In the genomic region with DNA sequence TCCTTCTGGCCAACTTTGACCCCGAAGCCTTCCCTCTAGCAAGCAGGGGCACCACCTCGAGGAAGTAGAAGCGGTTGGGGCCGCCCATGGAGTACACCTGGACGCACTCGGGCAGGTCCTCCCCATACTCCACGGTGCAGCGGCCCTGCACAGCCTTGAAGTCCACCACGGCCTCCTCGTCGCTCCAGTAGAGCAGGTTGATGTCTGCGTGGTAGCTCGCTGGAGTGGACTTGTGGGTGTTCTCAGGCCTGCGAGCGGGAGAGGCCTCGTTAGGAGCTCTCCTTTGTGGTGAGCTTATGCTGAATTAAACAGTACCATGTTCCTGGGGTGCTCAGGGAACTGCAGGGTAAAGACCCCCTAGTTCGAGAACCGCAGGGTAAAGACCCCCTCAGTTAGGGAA, we compare ENCODE assay signal across 22 cellular contexts. TPM values are rescaled to one million over a fixed set of nuclear protein-coding genes. Genes with fewer than 3 reads are reported as not detected.
DNase-seq lines count a peak whose midpoint lies in the region; ATAC-seq and TF ChIP-seq lines count a peak whose summit lies in the region.
"Had no signal": no experiment of that assay in that cellular context is flagged by ENCODE, and none has a peak within 500 bp of the region (broad histone marks: within the 10 kb centered on the region; RNA-seq: fewer than 3 reads in every experiment).

No MANE protein-coding gene starts in this region.

- peak overlapping the region; percentile 100 for H3K27ac Mint-ChIP-seq in activated naive CD4-positive, alpha-beta T cell treated with anti-CD3 and anti-CD28 coated beads, Interleukin-2, amount 10 ng/mL, durations not matched to agents 7 days and 5 days
- H3K27ac Mint-ChIP-seq in T-helper 17 cell (peak overlapping the region; percentile 92), H9 (no peak overlapping the region)
- peak overlapping the region; percentile 94 to 96 for H3K27ac Mint-ChIP-seq in effector memory CD8-positive, alpha-beta T cell
- H3K27ac Mint-ChIP-seq in stimulated activated naive B cell treated with anti-CD40 and anti-IgM and Interleukin-4, amounts not matched to agents 10 μg/mL and 1 μg/mL and 100 μg/mL, for 72 hours, result peak overlapping the region; percentile 9
- H3K27ac Mint-ChIP-seq: nephron progenitor cell had no signal

- 0 out of 2 replicates have a peak, but pooled peaks cover 2% of the 10 kb centered on the region for H3K79me2 ChIP-seq in H9 (ENCODE audit: insufficient read depth, low read length)

- no peaks in the 10 kb centered on the region for H3K4me1 ChIP-seq in H9 (ENCODE audit: insufficient read depth, low read length)
- H3K4me1 ChIP-seq: gastrocnemius medialis, parathyroid adenoma, right atrium auricular region, thyroid gland had no signal

- TF ChIP-seq CTCF in GM13977 (IDR thresholded peaks at IDR 0.05; ENCODE audit: extremely low read depth, insufficient read depth, missing control alignments) (no peak), H9 (conservative IDR thresholded peaks at IDR 0.05) (no peak)

- no peaks in the 10 kb centered on the region for H3K9me3 Mint-ChIP-seq in activated naive CD4-positive, alpha-beta T cell treated with anti-CD3 and anti-CD28 coated beads, Interleukin-2, amount 10 ng/mL, durations not matched to agents 7 days and 5 days
- H3K9me3 Mint-ChIP-seq in effector memory CD8-positive, alpha-beta T cell, result no peaks in the 10 kb centered on the region
- H3K9me3 Mint-ChIP-seq in stimulated activated naive B cell treated with anti-CD40 and anti-IgM and Interleukin-4, amounts not matched to agents 10 μg/mL and 1 μg/mL and 100 μg/mL, for 72 hours, result no peaks in the 10 kb centered on the region
- H3K9me3 Mint-ChIP-seq in H9, result no peaks in the 10 kb centered on the region
- H3K9me3 Mint-ChIP-seq: nephron progenitor cell had no signal

- no peak overlapping the region for H3K14ac ChIP-seq in H9 (ENCODE audit: insufficient read depth, low read length)

- in situ Hi-C loops in GM13977 (cut with MboI; ENCODE audit: low pct_unique_long_range_greater_than_20kb, low sequenced_read_pairs, unreplicated experiment), result no loop called here

- H4K91ac ChIP-seq in H9 (ENCODE audit: insufficient read length, low read depth, low read length), result no peak overlapping the region

- no peak overlapping the region for H3K56ac ChIP-seq in H9 (ENCODE audit: insufficient read length, low read depth, low read length)

- H3K27me3 ChIP-seq in H9 (ENCODE audit: insufficient read depth, low read length), result no peaks in the 10 kb centered on the region
- H3K27me3 ChIP-seq: gastrocnemius medialis, right atrium auricular region, thyroid gland had no signal

- H4K8ac ChIP-seq in H9 (replicated peaks; ENCODE audit: insufficient read length, low read depth, low read length), result no peak overlapping the region

- H3K18ac ChIP-seq in H9 (ENCODE audit: insufficient read length, low read depth, low read length), result no peak overlapping the region

- H2BK15ac ChIP-seq in H9 (ENCODE audit: low read depth, low read length), result no peak overlapping the region

- CTCF ChIA-PET in activated naive CD4-positive, alpha-beta T cell treated with anti-CD3 and anti-CD28 coated beads, Interleukin-2, amount 10 ng/mL, durations not matched to agents 7 days and 5 days (lab: Charles Lee), result interaction anchor here (1.2 to 1.8 kb wide), 4 partner anchors 29 to 87 kb away, joined by 3 to 8 read pairs (median 4); no protein-coding TSS in a partner anchor

- H3K4me1 Mint-ChIP-seq in activated naive CD4-positive, alpha-beta T cell treated with anti-CD3 and anti-CD28 coated beads, Interleukin-2, amount 10 ng/mL, durations not matched to agents 7 days and 5 days, result peaks cover 52% of the 10 kb centered on the region
- H3K4me1 Mint-ChIP-seq in T-helper 17 cell (peaks cover 25% of the 10 kb centered on the region), H9 (no peaks in the 10 kb centered on the region)
- H3K4me1 Mint-ChIP-seq in effector memory CD8-positive, alpha-beta T cell (ENCODE audit: low read depth in 2 of 2), result peaks cover 12 to 31% of the 10 kb centered on the region in 2 donors
- peaks cover 3 to 5% of the 10 kb centered on the region in 2 donors for H3K4me1 Mint-ChIP-seq in stimulated activated naive B cell treated with anti-CD40 and anti-IgM and Interleukin-4, amounts not matched to agents 10 μg/mL and 1 μg/mL and 100 μg/mL, for 72 hours
- H3K4me1 Mint-ChIP-seq: nephron progenitor cell had no signal

- no peaks in the 10 kb centered on the region for H3K27me3 Mint-ChIP-seq in activated naive CD4-positive, alpha-beta T cell treated with anti-CD3 and anti-CD28 coated beads, Interleukin-2, amount 10 ng/mL, durations not matched to agents 7 days and 5 days
- H3K27me3 Mint-ChIP-seq in T-helper 17 cell (no peaks in the 10 kb centered on the region), H9 (ENCODE audit: low read depth) (no peaks in the 10 kb centered on the region; the same call in 1 of the 2 replicates)
- H3K27me3 Mint-ChIP-seq in effector memory CD8-positive, alpha-beta T cell, result no peaks in the 10 kb centered on the region
- no peaks in the 10 kb centered on the region for H3K27me3 Mint-ChIP-seq in stimulated activated naive B cell treated with anti-CD40 and anti-IgM and Interleukin-4, amounts not matched to agents 10 μg/mL and 1 μg/mL and 100 μg/mL, for 72 hours

- no peaks in the 10 kb centered on the region for H3K79me1 ChIP-seq in H9 (ENCODE audit: insufficient read depth, low read depth, low read length, poor library complexity, severe bottlenecking)

- H3K23me2 ChIP-seq in H9 (ENCODE audit: insufficient read length, low read depth, low read length, poor library complexity, severe bottlenecking), result no peaks in the 10 kb centered on the region

- H2BK12ac ChIP-seq in H9 (ENCODE audit: insufficient read length, low read depth, low read length), result no peak overlapping the region

- H3K9me3 ChIP-seq in T-helper 17 cell (ENCODE audit: control insufficient read depth, low read length, poor library complexity, severe bottlenecking) (no peaks in the 10 kb centered on the region), H9 (ENCODE audit: control insufficient read depth, low read depth, low read length) (no peaks in the 10 kb centered on the region)
- H3K9me3 ChIP-seq: gastrocnemius medialis, right atrium auricular region, thyroid gland had no signal

- H4K20me1 ChIP-seq in H9 (ENCODE audit: control insufficient read depth, insufficient read depth, insufficient read length), result no peaks in the 10 kb centered on the region

- no peak overlapping the region for H3T11ph ChIP-seq in H9 (ENCODE audit: low read length)

- no peak overlapping the region for H3K23ac ChIP-seq in H9 (ENCODE audit: insufficient read length, low read depth, low read length)

- H3K36me3 Mint-ChIP-seq in activated naive CD4-positive, alpha-beta T cell treated with anti-CD3 and anti-CD28 coated beads, Interleukin-2, amount 10 ng/mL, durations not matched to agents 7 days and 5 days, result peaks cover 76% of the 10 kb centered on the region
- H3K36me3 Mint-ChIP-seq in T-helper 17 cell (ENCODE audit: low read depth) (peaks cover 3% of the 10 kb centered on the region), H9 (ENCODE audit: insufficient read depth in 1 of 3, low read depth in 3 of 3) (peaks cover 51 to 100% (median 89%) of the 10 kb centered on the region in 3 experiments; a peak in 6 of 7 replicates)
- H3K36me3 Mint-ChIP-seq in effector memory CD8-positive, alpha-beta T cell (ENCODE audit: insufficient read depth), result peaks cover 66% of the 10 kb centered on the region
- peaks cover 51 to 66% of the 10 kb centered on the region in 2 donors for H3K36me3 Mint-ChIP-seq in stimulated activated naive B cell treated with anti-CD40 and anti-IgM and Interleukin-4, amounts not matched to agents 10 μg/mL and 1 μg/mL and 100 μg/mL, for 72 hours

- H3K27ac ChIP-seq in H9 (ENCODE audit: insufficient read length, low read depth, low read length), result no peak overlapping the region
- H3K27ac ChIP-seq: C4-2B, gastrocnemius medialis, parathyroid adenoma, right atrium auricular region, thyroid gland had no signal

- H4K5ac ChIP-seq in H9 (ENCODE audit: insufficient read length, low read depth, low read length), result no peak overlapping the region

- no peak overlapping the region for H3K9ac ChIP-seq in H9 (ENCODE audit: extremely low read depth, insufficient read length, low read length)
- H3K9ac ChIP-seq: parathyroid adenoma had no signal

- no CpG with 5 or more reads among the region's 18 CpGs for WGBS in H9 (ENCODE audit: extremely low coverage, insufficient read length, low lambda C conversion rate)

- H2AFZ ChIP-seq in H9 (ENCODE audit: low read length), result no peak overlapping the region
- H2AFZ ChIP-seq: parathyroid adenoma had no signal

- H3K4ac ChIP-seq in H9 (ENCODE audit: low read depth, low read length), result no peak overlapping the region

- H3K4me3 Mint-ChIP-seq in activated naive CD4-positive, alpha-beta T cell treated with anti-CD3 and anti-CD28 coated beads, Interleukin-2, amount 10 ng/mL, durations not matched to agents 7 days and 5 days, result peak overlapping the region; percentile 35
- H3K4me3 Mint-ChIP-seq in T-helper 17 cell, result peak overlapping the region; percentile 70
- H3K4me3 Mint-ChIP-seq in effector memory CD8-positive, alpha-beta T cell, result peak overlapping the region; percentile 10 to 75
- H3K4me3 Mint-ChIP-seq in stimulated activated naive B cell treated with anti-CD40 and anti-IgM and Interleukin-4, amounts not matched to agents 10 μg/mL and 1 μg/mL and 100 μg/mL, for 72 hours, result no peak overlapping the region
- no peak overlapping the region for H3K4me3 Mint-ChIP-seq in H9
- H3K4me3 Mint-ChIP-seq: nephron progenitor cell had no signal

- no peak overlapping the region for H2BK120ac ChIP-seq in H9 (ENCODE audit: low read depth, low read length, poor library complexity, severe bottlenecking)

- no peak overlapping the region for H2BK5ac ChIP-seq in H9 (ENCODE audit: insufficient read length, low read length)

- DNase-seq in activated naive CD4-positive, alpha-beta T cell treated with anti-CD3 and anti-CD28 coated beads, Interleukin-2, amount 10 ng/mL, durations not matched to agents 7 days and 5 days, result no peak
- DNase-seq in activated naive CD4-positive, alpha-beta T cell treated with Interleukin-2 at 50 U/mL for 16 hours, result no peak
- DNase-seq in T-helper 17 cell, result no peak
- no peak for DNase-seq in effector memory CD8-positive, alpha-beta T cell
- no peak for DNase-seq in stimulated activated naive B cell treated with anti-CD40 and anti-IgM and Interleukin-4, amounts not matched to agents 10 μg/mL and 1 μg/mL and 100 μg/mL, for 72 hours
- no peak for DNase-seq in CD1c-positive myeloid dendritic cell (ENCODE audit: extremely low spot score)
- DNase-seq in GM13977 (ENCODE audit: low spot score), result no peak
- DNase-seq in H9, result no peak
- DNase-seq: gastrocnemius medialis; hypothalamus; NCI-H1105; NCI-H2081 treated with DMSO at 0.1 percent for 48 hours; NCI-H774; nephron progenitor cell; stimulated activated naive CD8-positive, alpha-beta T cell treated with anti-CD3 and anti-CD28 coated beads, Interleukin-15, Interleukin-2, amounts not matched to agents 100 U/mL and 50 U/mL, for 24 hours; thyroid gland had no signal

- H2BK20ac ChIP-seq in H9 (ENCODE audit: low read depth, low read length, poor library complexity, severe bottlenecking), result no peak overlapping the region

- no peak overlapping the region for H2AK5ac ChIP-seq in H9 (ENCODE audit: insufficient read length, low read length)

- H3K4me2 ChIP-seq in H9 (ENCODE audit: insufficient read depth, insufficient read length, low read length), result no peak overlapping the region

- ATAC-seq in T-helper 17 cell, result no peak
- ATAC-seq in effector memory CD8-positive, alpha-beta T cell (replicated peaks), result no peak
- no peak for ATAC-seq in stimulated activated naive B cell treated with anti-CD40 and anti-IgM and Interleukin-4, amounts not matched to agents 10 μg/mL and 1 μg/mL and 100 μg/mL, for 72 hours (replicated peaks)
- ATAC-seq: gastrocnemius medialis, left lobe of liver, SK-N-SH treated with all-trans-retinoic acid at 6 μM for 48 hours had no signal

RNA-seq across cellular contexts. Expression of gene EIF3G, which starts 22.3 kb away (rescaled TPM):
- 100 to 1,000 TPM; 312 to 322 TPM for total RNA-seq in T-helper 17 cell
- 290 and 296 TPM in 2 replicates for total RNA-seq in H9 (2021)

RNA-seq across cellular contexts. Expression of gene P2RY11, which starts 30.5 kb away (rescaled TPM):
- 10 to 100 TPM; 46.6 to 50.8 TPM for total RNA-seq in T-helper 17 cell
- total RNA-seq in H9 (2021), result 60.6 and 63.7 TPM in 2 replicates

RNA-seq across cellular contexts. Expression of gene PPAN, which starts 35.8 kb away (rescaled TPM):
- 10 to 100 TPM; 79.8 to 87.8 TPM for total RNA-seq in T-helper 17 cell
- 150 and 157 TPM in 2 replicates for total RNA-seq in H9 (2021)

RNA-seq across cellular contexts. Expression of gene ANGPTL6, which starts 39.5 kb away (rescaled TPM):
- 1 to 10 TPM in 1 of 2 donors, under 1 TPM in 1; 0.86 to 2.2 TPM for total RNA-seq in T-helper 17 cell
- 0.18 and 0.26 TPM in 2 replicates for total RNA-seq in H9 (2021)
- total RNA-seq: M059J had no signal

RNA-seq across cellular contexts. Expression of gene DNMT1, which starts 52.8 kb away (rescaled TPM):
- total RNA-seq in T-helper 17 cell (100 to 1,000 TPM; 204 to 229 TPM), H9 (2021) (206 and 227 TPM in 2 replicates)

Comparison
In these comparisons a context has a peak if more than half of its experiments do, and no peak if none do; other contexts are left out.
1. H3K27ac Mint-ChIP-seq: peak in activated naive CD4-positive, alpha-beta T cell treated with anti-CD3 and anti-CD28 coated beads, Interleukin-2, amount 10 ng/mL, durations not matched to agents 7 days and 5 days (single experiment), T-helper 17 cell (single experiment), effector memory CD8-positive, alpha-beta T cell (2 of 2) and stimulated activated naive B cell treated with anti-CD40 and anti-IgM and Interleukin-4, amounts not matched to agents 10 μg/mL and 1 μg/mL and 100 μg/mL, for 72 hours (single experiment); none in H9 (0 of 3).
2. H3K4me3 Mint-ChIP-seq: peak in activated naive CD4-positive, alpha-beta T cell treated with anti-CD3 and anti-CD28 coated beads, Interleukin-2, amount 10 ng/mL, durations not matched to agents 7 days and 5 days (single experiment), T-helper 17 cell (single experiment) and effector memory CD8-positive, alpha-beta T cell (2 of 2); none in stimulated activated naive B cell treated with anti-CD40 and anti-IgM and Interleukin-4, amounts not matched to agents 10 μg/mL and 1 μg/mL and 100 μg/mL, for 72 hours (0 of 2) and H9 (0 of 2).